In the genomic region with DNA sequence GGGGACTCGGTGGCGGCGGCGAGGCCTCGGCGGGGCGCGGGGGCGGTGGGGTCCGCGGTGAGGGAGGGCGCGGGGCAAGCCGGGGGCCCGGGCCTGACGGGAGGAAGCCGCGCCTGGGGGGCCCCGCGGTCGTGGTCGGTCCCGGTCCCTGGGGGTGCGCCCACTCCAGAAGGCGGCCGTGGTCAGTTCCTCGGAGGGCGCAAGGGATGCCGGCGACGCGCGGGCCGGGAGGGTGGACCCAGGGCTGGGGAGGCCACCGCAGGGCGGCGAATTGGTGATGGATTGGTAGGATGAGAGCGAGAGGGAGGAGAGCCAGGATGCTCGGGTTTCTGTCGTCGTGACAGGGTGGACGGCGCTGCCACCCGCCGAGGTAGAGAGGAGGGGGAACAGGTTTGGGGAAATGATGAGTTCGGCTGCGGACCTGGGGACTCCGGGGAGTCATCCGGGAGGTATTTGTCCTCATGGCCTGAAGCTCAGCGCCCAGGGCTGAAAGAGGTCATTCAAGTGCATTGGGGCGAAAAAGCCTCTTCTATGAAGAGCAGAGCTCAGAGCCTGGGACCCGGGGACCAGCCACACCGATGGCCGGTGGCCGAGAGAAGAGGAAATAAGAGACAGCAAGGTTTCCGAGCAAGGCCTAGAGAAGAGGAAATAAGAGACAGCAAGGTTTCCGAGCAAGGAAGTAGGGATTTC, we compare ENCODE assay signal across 9 cellular contexts. TPM values are rescaled to one million over a fixed set of nuclear protein-coding genes. Genes with fewer than 3 reads are reported as not detected.
A peak's percentile ranks its signal among the peaks of the same experiment; 100 is the strongest.
DNase-seq lines count a peak whose midpoint lies in the region; ATAC-seq, FAIRE-seq and TF ChIP-seq lines count a peak whose summit lies in the region.
"Had no signal": no experiment of that assay in that cellular context is flagged by ENCODE, and none has a peak within 500 bp of the region (broad histone marks: within the 10 kb centered on the region; RNA-seq: fewer than 3 reads in every experiment).

No MANE protein-coding gene starts in this region.

- H3K27me3 ChIP-seq in endothelial cell of umbilical vein (ENCODE audit: control insufficient read depth in 2 of 2, insufficient read depth in 2 of 2, low read length in 2 of 2), result no peaks in the 10 kb centered on the region

- peak overlapping the region; percentile 93 for H3K4me3 Mint-ChIP-seq in mesothelial cell of epicardium

- TF ChIP-seq CTCF in endothelial cell of umbilical vein (IDR thresholded peaks at IDR 0.05; ENCODE audit: extremely low read depth in 1 of 2, insufficient read depth in 1 of 2, low read depth in 1 of 2, low read length in 2 of 2) (no peak), mesothelial cell of epicardium (IDR thresholded peaks at IDR 0.05; ENCODE audit: unreplicated experiment) (no peak)

- H3K9ac ChIP-seq in endothelial cell of umbilical vein (replicated peaks; ENCODE audit: extremely low read depth, insufficient read depth, low read length), result peak overlapping the region; percentile 55

- ATAC-seq in HG02642 (IDR thresholded peaks at IDR 0.05; ENCODE audit: poor library complexity, unreplicated experiment), result peak; percentile 33

- BruUV-seq in endothelial cell of umbilical vein (replicated peaks; lab: Mats Ljungman, UMichigan), result no TSS peak

- no peaks in the 10 kb centered on the region for H3K79me2 ChIP-seq in endothelial cell of umbilical vein (ENCODE audit: control insufficient read depth, insufficient read depth, low read length)

- H3K9me3 Mint-ChIP-seq in mesothelial cell of epicardium, result no peaks in the 10 kb centered on the region

- no peak overlapping the region for H3K27ac ChIP-seq in endothelial cell of umbilical vein (ENCODE audit: insufficient read depth, low read depth, low read length)

- H3K4me1 ChIP-seq in endothelial cell of umbilical vein (ENCODE audit: control insufficient read depth, extremely low read depth, insufficient read depth, low read length), result peaks cover 15% of the 10 kb centered on the region

- no peaks in the 10 kb centered on the region for H3K27me3 Mint-ChIP-seq in mesothelial cell of epicardium (ENCODE audit: low read depth)

- POLR2A ChIA-PET in endothelial cell of umbilical vein (lab: Charles Lee), result no interaction called here

- H3K4me1 Mint-ChIP-seq in mesothelial cell of epicardium, result peaks cover 21% of the 10 kb centered on the region

- H3K27ac Mint-ChIP-seq in mesothelial cell of epicardium, result peak overlapping the region; percentile 85

- H4K20me1 ChIP-seq in endothelial cell of umbilical vein (replicated peaks; ENCODE audit: control insufficient read depth, extremely low read depth, insufficient read depth, low read length), result no peaks in the 10 kb centered on the region

- DNase-seq in NCI-H2196 (lab: John Stamatoyannopoulos, UW; ENCODE audit: unreplicated experiment) (peak; percentile 20), NCI-H2196 treated with DMSO at 0.1 percent for 48 hours (lab: John Stamatoyannopoulos, UW; ENCODE audit: unreplicated experiment) (no peak), NCI-H1105 treated with DMSO at 0.1 percent for 48 hours (lab: John Stamatoyannopoulos, UW) (peak; percentile 31), endothelial cell of umbilical vein (ENCODE audit: low read depth, low spot score) (peak; percentile 24), mesothelial cell of epicardium (ENCODE audit: low spot score in 2 of 2, unreplicated experiment in 2 of 2) (no peak)
- peak; percentile 4 to 9 (median 8) for DNase-seq in activated CD8-positive, alpha-beta memory T cell treated with anti-CD3 and anti-CD28 coated beads for 48 hours (ENCODE audit: low read depth in 2 of 3, low spot score in 2 of 3)
- peak; percentile 32 for DNase-seq in stimulated activated naive CD4-positive, alpha-beta T cell treated with Interleukin-2 at 50 U/mL for 16 hours (lab: John Stamatoyannopoulos, UW)

- TF ChIP-seq POLR2A in endothelial cell of umbilical vein (IDR thresholded peaks at IDR 0.05; ENCODE audit: low read depth, low read length), result no peak

- no peaks in the 10 kb centered on the region for H3K36me3 Mint-ChIP-seq in mesothelial cell of epicardium

- dilution Hi-C loops in endothelial cell of umbilical vein (cut with MboI; ENCODE audit: extremely low pct_ligation_motif_present, low sequenced_read_pairs), result no loop called here

- H3K4me2 ChIP-seq in endothelial cell of umbilical vein (ENCODE audit: insufficient read depth, low read length), result peak overlapping the region; percentile 72

- peak overlapping the region; percentile 45 to 89 (median 60) for H3K4me3 ChIP-seq in endothelial cell of umbilical vein (replicated peaks in 1 of 3; ENCODE audit: insufficient read depth in 1 of 3, low read depth in 1 of 3, low read length in 3 of 3)

- intact Hi-C loops in endothelial cell of umbilical vein (cut with micrococcal nuclease), result loop anchor here (1.0 to 2.0 kb wide), 2 partner anchors 31 to 63 kb away; a partner anchor contains a TSS

- peaks cover 0 to 1% of the 10 kb centered on the region in 2 experiments for H3K36me3 ChIP-seq in endothelial cell of umbilical vein (ENCODE audit: control insufficient read depth in 2 of 2, extremely low read depth in 1 of 2, insufficient read depth in 2 of 2, low read length in 2 of 2)

- H3K9me1 ChIP-seq in endothelial cell of umbilical vein (replicated peaks; ENCODE audit: control insufficient read depth, extremely low read depth, insufficient read depth, low read length), result no peaks in the 10 kb centered on the region

- CTCF ChIA-PET in endothelial cell of umbilical vein (lab: Charles Lee), result interaction anchor here (0.9 to 2.0 kb wide), 4 partner anchors 11 to 64 kb away, joined by 3 to 7 read pairs (median 4); no protein-coding TSS in a partner anchor

- no peaks in the 10 kb centered on the region for H3K9me3 ChIP-seq in endothelial cell of umbilical vein (replicated peaks; ENCODE audit: control insufficient read depth, insufficient read depth, low read length)

- FAIRE-seq in endothelial cell of umbilical vein (lab: Jason Lieb, UNC), result peak; percentile 33
- FAIRE-seq: G401.6 had no signal

- peak overlapping the region; percentile 99 for H2AFZ ChIP-seq in endothelial cell of umbilical vein (ENCODE audit: low read depth, low read length)

TF ChIP-seq in endothelial cell of umbilical vein, 7 proteins besides CTCF, POLR2A, EP300 and RAD21:
- TF ChIP-seq, protein P1, sequence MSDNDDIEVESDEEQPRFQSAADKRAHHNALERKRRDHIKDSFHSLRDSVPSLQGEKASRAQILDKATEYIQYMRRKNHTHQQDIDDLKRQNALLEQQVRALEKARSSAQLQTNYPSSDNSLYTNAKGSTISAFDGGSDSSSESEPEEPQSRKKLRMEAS (IDR thresholded peaks at IDR 0.05; ENCODE audit: insufficient read depth, insufficient read length), result no peak
- no peak for TF ChIP-seq EZH2 (IDR thresholded peaks at IDR 0.05; ENCODE audit: borderline replicate concordance, low read depth, low read length, severe bottlenecking)
- no peak for TF ChIP-seq POLR2AphosphoS5 (IDR thresholded peaks at IDR 0.05; ENCODE audit: insufficient read depth, low read depth, low read length)
- no peak for TF ChIP-seq MYC (IDR thresholded peaks at IDR 0.05; ENCODE audit: low read depth, low read length)
- TF ChIP-seq FOS (IDR thresholded peaks at IDR 0.05; ENCODE audit: borderline replicate concordance, insufficient read depth, low read length), result no peak
- no peak for TF ChIP-seq JUN (IDR thresholded peaks at IDR 0.05; ENCODE audit: borderline replicate concordance, insufficient read depth, insufficient read length, low read depth)
- no peak for TF ChIP-seq GATA2 (IDR thresholded peaks at IDR 0.05; ENCODE audit: insufficient read depth, insufficient read length, low read depth, low read length)

RNA-seq across cellular contexts. Expression of a gene that starts 0.5 kb away (rescaled TPM):
- total RNA-seq in endothelial cell of umbilical vein (32.9 and 33.0 TPM in 2 replicates), mesothelial cell of epicardium (22.4 to 25.2 TPM (median 23.9 TPM) in 3 replicates)
- polyA plus RNA-seq in endothelial cell of umbilical vein, result 22.3 and 31.9 TPM in 2 replicates
- 45.0 and 45.4 TPM in 2 replicates for polyA plus RNA-seq in endothelial cell of umbilical vein (2011; cell fraction: cytosol; rRNA removed)
- polyA plus RNA-seq in endothelial cell of umbilical vein (2011; cell fraction: nucleus; rRNA removed), result 11.5 and 11.9 TPM in 2 replicates
- polyA plus RNA-seq in endothelial cell of umbilical vein (2012), result 25.9 and 44.4 TPM in 2 replicates
- polyA minus RNA-seq in endothelial cell of umbilical vein, result 10.2 and 11.1 TPM in 2 replicates
- 6.9 TPM for polyA minus RNA-seq in endothelial cell of umbilical vein (2011; cell fraction: cytosol; rRNA and poly(A)+ RNA removed)
- polyA minus RNA-seq in endothelial cell of umbilical vein (2011; cell fraction: nucleus; rRNA and poly(A)+ RNA removed), result 3.9 and 4.4 TPM in 2 replicates

RNA-seq across cellular contexts. Expression of a gene that starts 30.8 kb away (rescaled TPM):
- total RNA-seq in endothelial cell of umbilical vein (5.2 and 5.5 TPM in 2 replicates), mesothelial cell of epicardium (9.3 to 10.4 TPM (median 9.9 TPM) in 3 replicates)
- polyA plus RNA-seq in endothelial cell of umbilical vein, result 1.7 and 2.1 TPM in 2 replicates
- 2.0 and 2.8 TPM in 2 replicates for polyA plus RNA-seq in endothelial cell of umbilical vein (2011; cell fraction: cytosol; rRNA removed)
- 4.2 and 4.7 TPM in 2 replicates for polyA plus RNA-seq in endothelial cell of umbilical vein (2011; cell fraction: nucleus; rRNA removed)
- polyA plus RNA-seq in endothelial cell of umbilical vein (2012), result 5.1 and 5.8 TPM in 2 replicates
- polyA minus RNA-seq in endothelial cell of umbilical vein, result 1.4 and 2.2 TPM in 2 replicates
- polyA minus RNA-seq in endothelial cell of umbilical vein (2011; cell fraction: cytosol; rRNA and poly(A)+ RNA removed), result 1.4 TPM
- 1.7 and 2.9 TPM in 2 replicates for polyA minus RNA-seq in endothelial cell of umbilical vein (2011; cell fraction: nucleus; rRNA and poly(A)+ RNA removed)

Comparison
In these comparisons a context has a peak if more than half of its experiments do, and no peak if none do; other contexts are left out.
1. DNase-seq: peak in NCI-H2196 (single experiment), NCI-H1105 treated with DMSO at 0.1 percent for 48 hours (single experiment), activated CD8-positive, alpha-beta memory T cell treated with anti-CD3 and anti-CD28 coated beads for 48 hours (3 of 3), endothelial cell of umbilical vein (single experiment) and stimulated activated naive CD4-positive, alpha-beta T cell treated with Interleukin-2 at 50 U/mL for 16 hours (single experiment); none in NCI-H2196 treated with DMSO at 0.1 percent for 48 hours (single experiment) and mesothelial cell of epicardium (0 of 2).